ENCODE assay signal across 8 cellular contexts in genomic region chr7:101153969-101154692, GRCh38. TPM values are rescaled to one million over a fixed set of nuclear protein-coding genes. Genes with fewer than 3 reads are reported as not detected.
DNase-seq lines count a peak whose midpoint lies in the region; ATAC-seq and TF ChIP-seq lines count a peak whose summit lies in the region.

TSS of gene AP1S1 (plus strand) at chr7:101154476. CDS start at chr7:101154515, 39 bp downstream.

- 2% methylated on average over 19 of the region's 51 CpGs; no CpG with 5 or more reads in 1 of the 2 experiments for WGBS in IMR-90 (ENCODE audit: extremely low coverage in 2 of 2, insufficient read length in 1 of 2), 2 experiments

- peak within 1 kb of the TSS; percentile 66 to 95 for H4K8ac ChIP-seq in IMR-90 (ENCODE audit: low read depth in 2 of 2, low read length in 2 of 2)

- H2AK9ac ChIP-seq in IMR-90 (replicated peaks; ENCODE audit: low read depth, low read length, poor library complexity): peak within 1 kb of the TSS; percentile 97

- peak within 1 kb of the TSS; percentile 88 for H4K91ac ChIP-seq in IMR-90 (ENCODE audit: insufficient read depth, low read depth, low read length)

- no peak for TF ChIP-seq RAD21 in IMR-90 (IDR thresholded peaks at IDR 0.05; ENCODE audit: low read length)

- TF ChIP-seq CTCF in IMR-90 (conservative IDR thresholded peaks at IDR 0.05; ENCODE audit: low read depth, low read length): no peak
- no peak for TF ChIP-seq CTCF in OCI-LY3 (IDR thresholded peaks at IDR 0.05; ENCODE audit: low read depth, low read length)

- H2AFZ ChIP-seq in IMR-90 (replicated peaks; ENCODE audit: low read length, poor library complexity) (peak within 1 kb of the TSS; percentile 92), OCI-LY3 (ENCODE audit: low read depth, low read length) (peak within 1 kb of the TSS; percentile 75; the same call in 1 of the 2 replicates)

- H3K56ac ChIP-seq in IMR-90 (ENCODE audit: extremely low read depth, insufficient read depth, low read length): peak within 1 kb of the TSS; percentile 71

- no peak within 1 kb of the TSS; the same call in 2 of the 3 replicates for H2BK15ac ChIP-seq in IMR-90 (ENCODE audit: low read depth, low read length)

- H2AK5ac ChIP-seq in IMR-90 (ENCODE audit: low read depth, low read length): peak within 1 kb of the TSS; percentile 76

- peak within 1 kb of the TSS; percentile 87 for H3K4me2 ChIP-seq in IMR-90 (ENCODE audit: low read depth, low read length)
- peak within 1 kb of the TSS; percentile 88 for H3K4me2 ChIP-seq in OCI-LY3 (ENCODE audit: low read length)

- H3K79me2 ChIP-seq in OCI-LY3 (ENCODE audit: low read length): peaks cover 20% of the 10 kb centered on the region

- in situ Hi-C loops in IMR-90 (cut with MboI; ENCODE audit: low sequenced_read_pairs): no loop called here

- H3K79me1 ChIP-seq in IMR-90 (ENCODE audit: low read depth in 1 of 2, low read length in 2 of 2): peaks cover 10 to 31% of the 10 kb centered on the region in 2 experiments

- H3K4me3 ChIP-seq in IMR-90 (ENCODE audit: insufficient read depth, low read depth, low read length): peak within 1 kb of the TSS; percentile 84
- H3K4me3 ChIP-seq in OCI-LY3 (ENCODE audit: low read length): peak within 1 kb of the TSS; percentile 92

- 0 out of 2 replicates have a peak within 1 kb of the TSS, but pooled peaks have one; percentile 23 for H2BK120ac ChIP-seq in IMR-90 (ENCODE audit: low read depth, low read length)

- CTCF ChIA-PET in IMR-90 (lab: Yijun Ruan, JAX): interaction anchor here (1.0 kb wide), 1 partner anchor 10 kb away, joined by 3 read pairs; no protein-coding TSS in a partner anchor

- POLR2A ChIA-PET in IMR-90 (lab: Charles Lee; ENCODE audit: unreplicated experiment): no interaction called here

- peaks cover under 1% of the 10 kb centered on the region for H3K9me1 ChIP-seq in IMR-90 (ENCODE audit: insufficient read depth, low read length)

- H4K20me1 ChIP-seq in IMR-90 (ENCODE audit: insufficient read depth, low read length) (no peaks in the 10 kb centered on the region), OCI-LY3 (ENCODE audit: insufficient read depth, low read length) (no peaks in the 10 kb centered on the region)

- H3K27me3 ChIP-seq in IMR-90 (ENCODE audit: control insufficient read depth, insufficient read depth, low read length) (peaks cover 4% of the 10 kb centered on the region), OCI-LY3 (ENCODE audit: low read depth, low read length) (no peaks in the 10 kb centered on the region)

- H3K4me1 ChIP-seq in IMR-90 (ENCODE audit: control insufficient read depth, insufficient read depth, low read length) (peaks cover 2% of the 10 kb centered on the region; the same call in 1 of the 2 replicates), OCI-LY3 (ENCODE audit: low read length) (peaks cover 25% of the 10 kb centered on the region)

- no TSS peak for BruUV-seq in IMR-90 (replicated peaks; lab: Mats Ljungman, UMichigan)

- no peak within 1 kb of the TSS for H2BK20ac ChIP-seq in IMR-90 (ENCODE audit: low read depth, low read length)

- no peak for TF ChIP-seq POLR2A in IMR-90 (IDR thresholded peaks at IDR 0.05; ENCODE audit: low read depth, low read length)

- no peaks in the 10 kb centered on the region for H3K9me3 ChIP-seq in IMR-90 (ENCODE audit: control insufficient read depth, insufficient read depth, low read length)
- no peaks in the 10 kb centered on the region for H3K9me3 ChIP-seq in OCI-LY3 (ENCODE audit: insufficient read depth, low read length)

- H3K4ac ChIP-seq in IMR-90 (ENCODE audit: low read depth, low read length): peak within 1 kb of the TSS; percentile 84

- H3K36me3 ChIP-seq in IMR-90 (ENCODE audit: control insufficient read depth, insufficient read depth, low read length): peaks cover 19% of the 10 kb centered on the region
- H3K36me3 ChIP-seq in OCI-LY3 (replicated peaks; ENCODE audit: low read depth, low read length): peaks cover 22% of the 10 kb centered on the region

- dilution Hi-C loops in IMR-90 (cut with HindIII; ENCODE audit: low sequenced_read_pairs, unreplicated experiment): no loop called here

- H3K27ac ChIP-seq in IMR-90 (ENCODE audit: insufficient read depth, low read length): peak within 1 kb of the TSS; percentile 75
- peak within 1 kb of the TSS; percentile 55 for H3K27ac ChIP-seq in OCI-LY3 (ENCODE audit: low read length)

- peak within 1 kb of the TSS; percentile 67 for H2BK5ac ChIP-seq in IMR-90 (ENCODE audit: low read depth, low read length, poor library complexity, severe bottlenecking)

- DNase-seq in COLO829 (ENCODE audit: low spot score) (peak; percentile 100), IMR-90 (peak; percentile 92), activated T-cell treated with anti-CD3 and anti-CD28 coated beads for 24 hours (ENCODE audit: low read depth) (peak; percentile 91), epidermal melanocyte (ENCODE audit: insufficient read length, low spot score) (peak; percentile 100), middle frontal gyrus (ENCODE audit: extremely low spot score, low spot score) (peak; percentile 85)
- DNase-seq in stimulated activated CD8-positive, alpha-beta memory T cell treated with anti-CD3 and anti-CD28 coated beads, Interleukin-2, amount 100 ng/mL, for 1 hour (ENCODE audit: low read depth in 2 of 2): peak; percentile 72 to 83

- peak within 1 kb of the TSS; percentile 93 for H3K9ac ChIP-seq in IMR-90 (ENCODE audit: low read depth, low read length)
- peak within 1 kb of the TSS; percentile 93 for H3K9ac ChIP-seq in OCI-LY3 (ENCODE audit: low read length)

- peak within 1 kb of the TSS; percentile 82 for H3K23ac ChIP-seq in IMR-90 (ENCODE audit: low read depth, low read length)

- peak within 1 kb of the TSS; percentile 86 for H3K18ac ChIP-seq in IMR-90 (ENCODE audit: low read depth, low read length)

- peak within 1 kb of the TSS; percentile 39 for H4K5ac ChIP-seq in IMR-90 (ENCODE audit: low read depth, low read length)

- intact Hi-C loops in IMR-90 (cut with micrococcal nuclease): no loop called here

- H3K14ac ChIP-seq in IMR-90 (replicated peaks; ENCODE audit: low read depth, low read length): peak within 1 kb of the TSS; percentile 78

- peak; percentile 81 for ATAC-seq in GM21447 (IDR thresholded peaks at IDR 0.05; ENCODE audit: unreplicated experiment)
- ATAC-seq in IMR-90 (ENCODE audit: low read depth): peak; percentile 96

TF ChIP-seq in IMR-90, 13 proteins besides CTCF, POLR2A, EP300 and RAD21:
- TF ChIP-seq MXI1 (IDR thresholded peaks at IDR 0.05; ENCODE audit: borderline replicate concordance, low read depth, low read length) (0 out of 2 replicates have a peak, but pooled peaks have one; percentile 11), NFE2L2 (IDR thresholded peaks at IDR 0.05; ENCODE audit: low read depth, low read length) (no peak), USF2 (IDR thresholded peaks at IDR 0.05; ENCODE audit: low read depth, low read length) (0 out of 2 replicates have a peak, but pooled peaks have one; percentile 21), FOS (IDR thresholded peaks at IDR 0.05; ENCODE audit: low read depth, low read length) (no peak), RFX5 (IDR thresholded peaks at IDR 0.05; ENCODE audit: low read depth, low read length) (no peak), MAZ (IDR thresholded peaks at IDR 0.05; ENCODE audit: borderline replicate concordance, low read depth, low read length) (peak; percentile 95)

RNA-seq across cellular contexts. Expression of gene AP1S1, which starts in this region (rescaled TPM):
- 233 and 295 TPM in 2 replicates for total RNA-seq in IMR-90 (2012; rRNA removed)
- 178 and 187 TPM in 2 replicates for polyA plus RNA-seq in IMR-90 (2012; rRNA removed)
- polyA plus RNA-seq in IMR-90 (2012; cell fraction: cytosol; rRNA removed): 282 and 325 TPM in 2 replicates
- 110 and 121 TPM in 2 replicates for polyA plus RNA-seq in IMR-90 (2012; cell fraction: nucleus; rRNA removed; ENCODE audit: low replicate concordance)

Comparison
In these comparisons a context has a peak if more than half of its experiments do, and no peak if none do; other contexts are left out.
1. Peak in every context shown above with its lines: DNase-seq, ATAC-seq, H3K4me3 ChIP-seq and H3K27ac ChIP-seq.